Comparison of ENCODE assay signal across 8 cellular contexts in the genomic region with DNA sequence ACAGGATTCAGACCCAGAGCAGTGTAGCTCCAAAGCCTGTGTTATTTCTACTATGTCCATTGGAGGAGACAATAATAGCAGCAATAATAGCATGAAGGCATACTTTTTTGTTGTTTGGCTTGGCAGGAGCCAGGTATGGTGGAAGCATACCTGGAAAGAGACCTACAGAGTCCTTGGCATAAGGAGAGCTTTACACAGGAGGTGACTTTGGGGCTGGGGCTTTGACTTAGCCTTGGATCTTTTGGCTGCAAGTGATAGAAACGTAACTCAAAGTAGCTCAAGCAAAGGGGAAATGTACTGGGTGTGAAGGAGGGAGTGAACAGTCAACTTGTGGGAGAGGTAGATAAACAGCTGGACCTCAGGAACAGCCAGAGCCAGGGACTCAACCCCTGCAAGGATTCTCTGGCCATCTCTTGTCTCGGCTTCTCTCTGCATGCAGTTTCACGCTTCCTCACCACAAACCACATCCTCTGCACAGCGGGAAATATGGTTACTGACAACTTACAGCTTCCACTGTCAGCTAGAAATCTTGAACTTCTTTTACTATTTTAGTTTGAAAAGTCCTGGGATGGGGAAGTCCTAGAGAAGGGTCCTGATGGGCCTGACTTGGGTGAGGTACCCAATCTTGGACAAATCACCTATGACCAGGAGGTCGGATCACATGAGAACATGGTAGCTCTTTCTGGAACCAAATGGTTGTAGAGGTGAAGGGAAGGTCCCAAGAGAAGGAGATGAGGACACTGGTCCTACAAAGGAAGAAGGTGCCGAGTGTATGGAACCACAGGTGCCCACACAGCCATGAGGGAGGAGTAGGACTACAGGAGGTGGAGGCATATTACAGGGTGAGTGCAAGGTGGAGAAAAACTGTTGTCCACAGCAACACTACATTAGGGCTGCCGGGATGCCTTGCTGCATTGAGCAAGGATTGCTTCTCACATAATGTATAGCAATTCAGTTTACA. TPM values are rescaled to one million over a fixed set of nuclear protein-coding genes. Genes with fewer than 3 reads are reported as not detected.
DNase-seq lines count a peak whose midpoint lies in the region; ATAC-seq and TF ChIP-seq lines count a peak whose summit lies in the region.

No MANE protein-coding gene starts in this region.

- no peaks in the 10 kb centered on the region for H3K27me3 Mint-ChIP-seq in activated naive CD8-positive, alpha-beta T cell

- H3K27ac ChIP-seq in SJSA1 (peak overlapping the region; percentile 38), lower lobe of right lung (peak overlapping the region; percentile 69)

- no peak for TF ChIP-seq CTCF in lower lobe of right lung (IDR thresholded peaks at IDR 0.05)

- H3K27me3 ChIP-seq in SJSA1 (replicated peaks) (no peaks in the 10 kb centered on the region), lower lobe of right lung (ENCODE audit: low read depth) (no peaks in the 10 kb centered on the region)

- H3K27ac Mint-ChIP-seq in activated naive CD8-positive, alpha-beta T cell: peak overlapping the region; percentile 56

- H3K9me3 ChIP-seq in SJSA1 (replicated peaks) (no peaks in the 10 kb centered on the region), lower lobe of right lung (no peaks in the 10 kb centered on the region)

- ATAC-seq in GM18868 (IDR thresholded peaks at IDR 0.05; ENCODE audit: unreplicated experiment): peak; percentile 71
- ATAC-seq in HG03045 (IDR thresholded peaks at IDR 0.05; ENCODE audit: unreplicated experiment): peak; percentile 77
- ATAC-seq in lower lobe of right lung: peak; percentile 66 to 72

- peak in 1 of 2 experiments; percentile 33 for DNase-seq in SJSA1 (ENCODE audit: low read depth in 1 of 2, low spot score in 2 of 2)
- DNase-seq in lower lobe of right lung: no peak
- DNase-seq in stimulated activated CD8-positive, alpha-beta memory T cell treated with anti-CD3 and anti-CD28 coated beads, Interleukin-7, amount 100 ng/mL, for 24 hours (ENCODE audit: low read depth): peak; percentile 46
- DNase-seq in NCI-H526 treated with DMSO at 0.1 percent for 48 hours (lab: John Stamatoyannopoulos, UW): no peak
- no peak for DNase-seq in D341Med (ENCODE audit: low spot score)

- intact Hi-C loops in lower lobe of right lung (cut with DNase I): no loop called here

- peak overlapping the region; percentile 86 for H3K4me3 Mint-ChIP-seq in activated naive CD8-positive, alpha-beta T cell

- H3K4me1 ChIP-seq in SJSA1 (replicated peaks) (peaks cover 32% of the 10 kb centered on the region), lower lobe of right lung (peaks cover 40% of the 10 kb centered on the region)

- H3K36me3 Mint-ChIP-seq in activated naive CD8-positive, alpha-beta T cell: peaks cover 3% of the 10 kb centered on the region

- no peaks in the 10 kb centered on the region for H3K9me3 Mint-ChIP-seq in activated naive CD8-positive, alpha-beta T cell (ENCODE audit: low read depth)

- H3K4me3 ChIP-seq in SJSA1: no peak overlapping the region
- no peak overlapping the region for H3K4me3 ChIP-seq in lower lobe of right lung

- peaks cover 69% of the 10 kb centered on the region for H3K4me1 Mint-ChIP-seq in activated naive CD8-positive, alpha-beta T cell (ENCODE audit: low read depth)

- no peaks in the 10 kb centered on the region for H3K36me3 ChIP-seq in SJSA1
- H3K36me3 ChIP-seq in lower lobe of right lung: no peaks in the 10 kb centered on the region

RNA-seq across cellular contexts. Expression of gene TGFBR1, which starts 47.0 kb away (rescaled TPM):
- total RNA-seq in SJSA1 (2014; rRNA removed; shearing (Covaris generic)): 29.3 and 36.0 TPM in 2 replicates
- 78.8 TPM for total RNA-seq in lower lobe of right lung
